In the genomic region with DNA sequence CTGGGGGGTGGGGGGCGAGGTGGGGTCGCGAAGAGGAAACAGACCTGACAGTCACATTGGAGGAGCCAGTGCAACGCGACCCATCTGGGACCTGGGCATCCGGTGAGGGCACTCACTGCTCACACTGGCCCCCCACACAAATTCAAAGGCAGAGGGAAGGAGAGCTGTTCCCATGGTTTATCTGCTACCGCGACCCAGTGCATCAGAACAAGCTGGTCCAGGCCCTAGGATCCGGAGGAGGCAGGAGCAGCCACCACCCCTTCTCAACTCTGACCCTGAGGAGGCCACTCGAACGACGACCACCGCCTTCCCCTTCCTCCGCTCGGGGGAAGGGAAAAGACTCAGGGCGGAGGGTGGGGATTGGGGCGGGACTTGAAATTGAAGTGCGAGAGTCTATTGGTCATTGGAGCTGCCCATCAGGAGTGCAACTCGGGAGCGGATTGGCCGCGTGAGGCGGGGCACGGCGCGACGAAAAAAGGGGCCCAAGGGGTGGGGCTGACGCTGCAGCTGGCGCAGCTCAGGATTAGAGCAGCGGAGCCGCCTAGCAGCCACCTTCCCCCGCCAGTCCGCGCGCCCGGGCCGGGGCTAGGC, we compare ENCODE assay signal across 8 cellular contexts. TPM values are rescaled to one million over a fixed set of nuclear protein-coding genes. Genes with fewer than 3 reads are reported as not detected.
DNase-seq lines count a peak whose midpoint lies in the region; ATAC-seq and TF ChIP-seq lines count a peak whose summit lies in the region.

Gene CDK5R2 (plus strand): TSS at position 526 of the 591 bp plus-strand sequence. CDS start 155 bp downstream, outside the sequence.

- no peaks in the 10 kb centered on the region for H3K9me3 ChIP-seq in Panc1 (ENCODE audit: control insufficient read depth, insufficient read depth, low read depth, low read length)
- no peaks in the 10 kb centered on the region for H3K9me3 ChIP-seq in tibial nerve

- H3K36me3 Mint-ChIP-seq in osteocyte (ENCODE audit: unreplicated experiment): no peaks in the 10 kb centered on the region

- ATAC-seq in GM21786 (IDR thresholded peaks at IDR 0.05; ENCODE audit: unreplicated experiment) (peak; percentile 97), Panc1 (peak; percentile 97)

- in situ Hi-C loops in KBM-7 (cut with MboI; ENCODE audit: low pct_unique_long_range_greater_than_20kb, low sequenced_read_pairs): no loop called here
- in situ Hi-C loops in Panc1 (cut with HindIII; ENCODE audit: low pct_unique_long_range_greater_than_20kb, low sequenced_read_pairs): no loop called here

- peak; percentile 83 for DNase-seq in EH (ENCODE audit: low read depth)
- peak; percentile 82 for DNase-seq in KBM-7
- DNase-seq in Panc1 (ENCODE audit: low read depth, low spot score): peak; percentile 46
- peak; percentile 65 for DNase-seq in activated naive CD4-positive, alpha-beta T cell treated with anti-CD3 and anti-CD28 coated beads, Interleukin-2, amount 50 U/mL, for 16 hours
- DNase-seq in globus pallidus (ENCODE audit: low spot score): peak; percentile 59
- DNase-seq in osteocyte (ENCODE audit: extremely low spot score, unreplicated experiment): no peak
- DNase-seq in tibial nerve (ENCODE audit: low spot score in 2 of 2): peak in 1 of 2 donors; percentile 48

- 3 to 4% methylated on average over 26 of the region's 37 CpGs for WGBS in tibial nerve, 2 donors

- no peak for TF ChIP-seq POLR2A in tibial nerve (IDR thresholded peaks at IDR 0.05)

- H3K4me3 ChIP-seq in Panc1 (ENCODE audit: low read depth in 2 of 2, low read length in 2 of 2) (peak within 1 kb of the TSS; percentile 62 to 65), tibial nerve (peak within 1 kb of the TSS in 3 of 4 donors; percentile 11 to 46 (median 38))

- H3K27me3 ChIP-seq in Panc1 (ENCODE audit: control insufficient read depth, insufficient read depth, low read length) (no peaks in the 10 kb centered on the region; the same call in 1 of the 2 replicates), tibial nerve (peaks cover 2 to 94% of the 10 kb centered on the region in 2 donors)

- POLR2A ChIA-PET in Panc1 (lab: Charles Lee): no interaction called here

- peaks cover 83% of the 10 kb centered on the region for H3K27me3 Mint-ChIP-seq in osteocyte (ENCODE audit: unreplicated experiment)

- H3K4me3 Mint-ChIP-seq in osteocyte (ENCODE audit: unreplicated experiment): peak within 1 kb of the TSS; percentile 61

- no peak for TF ChIP-seq EP300 in tibial nerve (IDR thresholded peaks at IDR 0.05)

- H3K9me3 Mint-ChIP-seq in osteocyte (ENCODE audit: unreplicated experiment): no peaks in the 10 kb centered on the region

- TF ChIP-seq CTCF in Panc1 (IDR thresholded peaks at IDR 0.05) (no peak), osteocyte (IDR thresholded peaks at IDR 0.05) (no peak), tibial nerve (IDR thresholded peaks at IDR 0.05) (no peak)

- H3K4me1 Mint-ChIP-seq in osteocyte (ENCODE audit: unreplicated experiment): peaks cover 17% of the 10 kb centered on the region

- no peak within 1 kb of the TSS for H3K27ac Mint-ChIP-seq in osteocyte (ENCODE audit: unreplicated experiment)

- H3K36me3 ChIP-seq in Panc1 (ENCODE audit: control insufficient read depth, insufficient read depth, low read length) (no peaks in the 10 kb centered on the region), tibial nerve (no peaks in the 10 kb centered on the region)

- H3K4me1 ChIP-seq in Panc1 (ENCODE audit: control insufficient read depth, insufficient read depth, low read length) (0 out of 2 replicates have a peak, but pooled peaks cover 4% of the 10 kb centered on the region), tibial nerve (peaks cover 0 to 31% (median 4%) of the 10 kb centered on the region in 4 donors)

- BruUV-seq in Panc1 (replicated peaks; lab: Mats Ljungman, UMichigan): no TSS peak

- H3K27ac ChIP-seq in Panc1 (ENCODE audit: low read length): peak within 1 kb of the TSS; percentile 73
- H3K27ac ChIP-seq in tibial nerve: no peak within 1 kb of the TSS

- intact Hi-C loops in Panc1 (cut with micrococcal nuclease; ENCODE audit: unreplicated experiment): no loop called here

- CTCF ChIA-PET in Panc1 (lab: Charles Lee): interaction anchor here (0.5 to 1.2 kb wide), 5 partner anchors 21 to 160 kb away, joined by 3 to 8 read pairs (median 5); no protein-coding TSS in a partner anchor

RNA-seq across cellular contexts. Expression of gene CDK5R2, which starts in this region (rescaled TPM):
- total RNA-seq in Panc1 (2021; ENCODE audit: unreplicated experiment) (1.3 TPM), osteocyte (not detected in 2 replicates), tibial nerve (not detected)
- 1.8 TPM for polyA plus RNA-seq in Panc1 (2012; ENCODE audit: insufficient read length)
